23 cellular contexts compared by ENCODE assay signal in genomic region chr10:71334228-71334791, GRCh38. TPM values are rescaled to one million over a fixed set of nuclear protein-coding genes. Genes with fewer than 3 reads are reported as not detected.
A peak's percentile ranks its signal among the peaks of the same experiment; 100 is the strongest.
DNase-seq lines count a peak whose midpoint lies in the region; ATAC-seq and TF ChIP-seq lines count a peak whose summit lies in the region.
"Had no signal": no experiment of that assay in that cellular context is flagged by ENCODE, and none has a peak within 500 bp of the region (broad histone marks: within the 10 kb centered on the region; RNA-seq: fewer than 3 reads in every experiment).

No MANE protein-coding gene starts in this region.

- H3K9me3 ChIP-seq in right lobe of liver, result no peaks in the 10 kb centered on the region
- H3K9me3 ChIP-seq: BLaER1 had no signal

- DNase-seq in Right ventricle myocardium superior (peak; percentile 22), cardiac septum (ENCODE audit: low spot score) (no peak), right lobe of liver (peak; percentile 74 to 92 (median 91)), MV-4-11 (lab: John Stamatoyannopoulos, UW) (no peak), NCI-H187 (lab: John Stamatoyannopoulos, UW) (no peak), AG08395 (ENCODE audit: low spot score) (no peak)
- DNase-seq: activated CD4-positive, alpha-beta T cell treated with anti-CD3 and anti-CD28 coated beads, Interleukin-2, amount 50 U/mL, for 48 hours; activated CD8-positive, alpha-beta memory T cell treated with anti-CD3 and anti-CD28 coated beads, Interleukin-2, amount 50 U/mL, for 4 hours; EL; glutamatergic neuron; kidney glomerular epithelial cell; NCI-H1436 treated with DMSO at 0.1 percent for 48 hours; NCI-H2171; NCI-H774; stimulated activated CD4-positive, alpha-beta T cell treated with anti-CD3 and anti-CD28 coated beads, Interleukin-1b, Interleukin-23, amount 100 ng/mL, for 48 hours had no signal

- H3K36me3 ChIP-seq in right lobe of liver, result no peaks in the 10 kb centered on the region
- H3K36me3 ChIP-seq: cardiac muscle cell had no signal

- TF ChIP-seq POLR2A in right lobe of liver (IDR thresholded peaks at IDR 0.05), result no peak

- H3K27me3 ChIP-seq in right lobe of liver, result no peaks in the 10 kb centered on the region
- H3K27me3 ChIP-seq: BLaER1, cardiac muscle cell had no signal

- intact Hi-C loops in Right ventricle myocardium superior (cut with DNase I) (no loop called here), cardiac septum (cut with DNase I) (no loop called here), right lobe of liver (cut with DNase I) (no loop called here)

- H3K4me3 ChIP-seq in right lobe of liver, result peak overlapping the region in 1 of 3 donors; percentile 8
- H3K4me3 ChIP-seq: BLaER1, cardiac muscle cell, SK-N-MC, skin epidermis had no signal

- 46% methylated on average over 9 of the region's 12 CpGs for whole genome bisulfite sequencing in right lobe of liver (ENCODE audit: insufficient coverage, low coverage, low lambda C conversion rate, missing lambda C conversion rate)

- TF ChIP-seq CTCF in VCaP (conservative IDR thresholded peaks at IDR 0.05) (no peak), right lobe of liver (IDR thresholded peaks at IDR 0.05) (no peak)

- ATAC-seq in Right ventricle myocardium superior (ENCODE audit: poor library complexity) (no peak), right lobe of liver (peak; percentile 69 to 80 (median 75)), HG03354 (IDR thresholded peaks at IDR 0.05; ENCODE audit: poor library complexity, severe bottlenecking, unreplicated experiment) (no peak)
- ATAC-seq: activated T-helper 17 cell treated with anti-CD3 and anti-CD28 coated beads, Interleukin-2, amount 50 U/mL, for 72 hours had no signal

- H3K27ac ChIP-seq in VCaP (peak overlapping the region; percentile 63), right lobe of liver (peak overlapping the region in 2 of 3 donors; percentile 48 to 92)
- H3K27ac ChIP-seq: cardiac muscle cell, RWPE1, SK-N-MC had no signal

- peaks cover 0 to 92% (median 33%) of the 10 kb centered on the region in 4 donors for H3K4me1 ChIP-seq in right lobe of liver

RNA-seq across cellular contexts. Expression of gene SLC29A3, which starts 15.3 kb away (rescaled TPM):
- 1.8 TPM for total RNA-seq in Right ventricle myocardium superior
- total RNA-seq in cardiac septum, result 1.6 TPM
- 10 to 100 TPM in 2 of 6 experiments, 1 to 10 TPM in 4; 5.7 to 17.4 (median 7.7) TPM for total RNA-seq in right lobe of liver

Comparison
In these comparisons a context has a peak if more than half of its experiments do, and no peak if none do; other contexts are left out.
1. DNase-seq: peak in Right ventricle myocardium superior (single experiment) and right lobe of liver (3 of 3); none in cardiac septum (single experiment), MV-4-11 (single experiment), NCI-H187 (0 of 2) and AG08395 (single experiment).
2. ATAC-seq: peak in right lobe of liver (4 of 4); none in Right ventricle myocardium superior (single experiment) and HG03354 (single experiment).